8 cellular contexts compared by ENCODE assay signal in the genomic region with DNA sequence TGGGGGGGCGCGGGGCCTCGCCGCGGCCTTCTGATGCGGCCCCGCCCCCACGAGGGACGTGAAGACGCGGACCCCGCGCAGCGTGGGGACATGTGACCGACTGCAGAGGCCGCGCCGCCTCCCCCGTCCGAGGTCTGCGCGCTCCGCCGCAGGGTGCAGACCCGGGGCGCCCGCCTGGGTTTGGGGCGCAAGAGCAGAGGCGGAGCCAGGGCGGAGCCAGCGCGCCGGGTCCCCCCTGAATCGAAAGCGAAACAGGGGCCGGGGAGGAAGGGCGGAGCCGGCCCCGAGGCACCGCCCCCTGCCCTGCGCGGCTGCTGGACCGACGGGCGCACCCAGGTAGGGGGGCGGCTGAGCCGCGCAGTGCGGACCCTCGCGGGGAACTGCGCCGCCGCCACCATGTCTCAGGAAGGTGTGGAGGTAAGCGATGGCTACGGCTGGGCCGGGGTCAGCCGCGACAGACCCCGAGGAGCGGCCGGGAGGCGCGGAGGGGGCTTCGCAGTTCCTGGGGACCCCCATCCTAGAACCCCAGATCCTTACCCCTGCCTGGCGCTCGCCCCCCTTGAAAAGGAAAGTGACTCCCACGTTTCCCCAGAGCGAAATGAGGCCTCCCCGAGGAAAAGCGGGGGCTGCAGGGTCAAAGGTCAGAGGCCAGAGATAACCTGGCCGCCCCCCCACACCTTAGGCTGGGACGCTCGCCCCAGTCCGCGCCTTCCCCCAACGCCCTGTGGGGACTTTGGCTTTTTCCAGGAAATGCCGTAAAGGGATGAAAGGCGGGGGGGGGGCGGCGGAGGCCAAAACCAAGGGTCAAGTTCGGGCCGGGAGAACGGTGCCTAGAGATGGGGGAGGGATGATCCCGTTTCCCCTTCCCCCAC. TPM values are rescaled to one million over a fixed set of nuclear protein-coding genes. Genes with fewer than 3 reads are reported as not detected.
DNase-seq lines count a peak whose midpoint lies in the region; ATAC-seq and TF ChIP-seq lines count a peak whose summit lies in the region.

SHFL (plus strand) TSS at position 286 of the 872 bp plus-strand sequence; CDS start at position 397, 111 bp downstream.

- H3K27me3 ChIP-seq in H7 (ENCODE audit: control insufficient read depth, insufficient read depth, low read length) (peaks cover 11% of the 10 kb centered on the region; the same call in 1 of the 2 replicates), right lobe of liver (no peaks in the 10 kb centered on the region)

- ATAC-seq in right lobe of liver: peak; percentile 75 to 93 (median 86)

- DNase-seq in GM03348 (ENCODE audit: low spot score) (peak; percentile 96), H7 (peak; percentile 99), MV-4-11 (lab: John Stamatoyannopoulos, UW) (peak; percentile 63), dermis blood vessel endothelial cell (peak; percentile 66), right lobe of liver (peak; percentile 89 to 90 (median 89)), NCI-H187 (lab: John Stamatoyannopoulos, UW) (no peak)
- peak; percentile 81 for DNase-seq in activated CD4-positive, alpha-beta T cell treated with anti-CD3 and anti-CD28 coated beads, Interleukin-2, amount 50 U/mL, for 1 hour
- peak; percentile 64 to 78 for DNase-seq in stimulated activated CD4-positive, alpha-beta T cell treated with anti-CD3 and anti-CD28 coated beads, Interleukin-2, amount 100 ng/mL, for 48 hours

- WGBS in right lobe of liver (ENCODE audit: insufficient coverage, low coverage, low lambda C conversion rate, missing lambda C conversion rate): under 1% methylated on average over 27 of the region's 85 CpGs

- peak within 1 kb of the TSS; percentile 90 to 97 (median 97) for H3K27ac ChIP-seq in right lobe of liver

- no peak for TF ChIP-seq CTCF in right lobe of liver (IDR thresholded peaks at IDR 0.05)

- peaks cover 0 to 21% (median 2%) of the 10 kb centered on the region in 4 donors for H3K4me1 ChIP-seq in right lobe of liver

- H3K36me3 ChIP-seq in H7 (replicated peaks; ENCODE audit: control insufficient read depth, insufficient read depth, low read length) (peaks cover 2% of the 10 kb centered on the region), right lobe of liver (peaks cover 0 to 7% (median 4%) of the 10 kb centered on the region in 4 donors)

- TF ChIP-seq POLR2A in right lobe of liver (IDR thresholded peaks at IDR 0.05): peak; percentile 75

- H3K9me3 ChIP-seq in right lobe of liver: no peaks in the 10 kb centered on the region

- H3K4me3 ChIP-seq in H7 (ENCODE audit: insufficient read depth, low read depth, low read length): peak within 1 kb of the TSS; percentile 70
- H3K4me3 ChIP-seq in right lobe of liver: peak within 1 kb of the TSS; percentile 96 to 100 (median 99)

- intact Hi-C loops in right lobe of liver (cut with DNase I): no loop called here

RNA-seq across cellular contexts. Expression of gene SHFL, which starts in this region (rescaled TPM):
- total RNA-seq in H7 (2014; rRNA removed; shearing (Covaris generic)): 14.4 and 20.4 TPM in 2 replicates
- 29.4 and 31.6 TPM in 2 replicates for total RNA-seq in dermis blood vessel endothelial cell
- total RNA-seq in right lobe of liver: 100 to 1,000 TPM in 1 of 6 experiments, 10 to 100 TPM in 5; 68.5 to 119 (median 88.9) TPM

Comparison
In these comparisons a context has a peak if more than half of its experiments do, and no peak if none do; other contexts are left out.
1. DNase-seq: peak in GM03348 (single experiment), H7 (single experiment), MV-4-11 (single experiment), activated CD4-positive, alpha-beta T cell treated with anti-CD3 and anti-CD28 coated beads, Interleukin-2, amount 50 U/mL, for 1 hour (single experiment), dermis blood vessel endothelial cell (single experiment), right lobe of liver (3 of 3) and stimulated activated CD4-positive, alpha-beta T cell treated with anti-CD3 and anti-CD28 coated beads, Interleukin-2, amount 100 ng/mL, for 48 hours (2 of 2); none in NCI-H187 (0 of 2).